Comparison of ENCODE assay signal across 1 cellular context in genomic region chr12:75635606-75636444, GRCh38.
TF ChIP-seq lines count a peak whose summit lies in the region.

No MANE protein-coding gene starts in this region.

TF ChIP-seq in HepG2, 621 proteins besides CTCF, POLR2A, EP300 and RAD21 (continued from another document and continues in another):
- TF ChIP-seq POGK (CRISPR knock-in tag; conservative IDR thresholded peaks at IDR 0.05) (no peak), RBAK (CRISPR knock-in tag; IDR thresholded peaks at IDR 0.05) (no peak), MBNL3 (CRISPR knock-in tag; conservative IDR thresholded peaks at IDR 0.05) (no peak), ARID4A (CRISPR knock-in tag; IDR thresholded peaks at IDR 0.05; ENCODE audit: borderline replicate concordance) (no peak), ZBTB46 (CRISPR knock-in tag; IDR thresholded peaks at IDR 0.05; ENCODE audit: borderline replicate concordance) (no peak), CREBL2 (CRISPR knock-in tag; IDR thresholded peaks at IDR 0.05; ENCODE audit: borderline replicate concordance) (no peak), KDM3A (CRISPR knock-in tag; IDR thresholded peaks at IDR 0.05; ENCODE audit: low read depth) (no peak; the same call in 1 of the 2 replicates), TRAFD1 (CRISPR knock-in tag; IDR thresholded peaks at IDR 0.05; ENCODE audit: borderline replicate concordance) (no peak), ZNF451 (CRISPR knock-in tag; IDR thresholded peaks at IDR 0.05) (no peak), ARID5B (CRISPR knock-in tag; IDR thresholded peaks at IDR 0.05) (peak; percentile 96), RERE (CRISPR knock-in tag; IDR thresholded peaks at IDR 0.05; ENCODE audit: low read depth) (peak; percentile 85; the same call in 1 of the 2 replicates), KLF13 (CRISPR knock-in tag; IDR thresholded peaks at IDR 0.05) (no peak), ZNF441 (CRISPR knock-in tag; IDR thresholded peaks at IDR 0.05; ENCODE audit: borderline replicate concordance) (no peak), CENPT (CRISPR knock-in tag; IDR thresholded peaks at IDR 0.05; ENCODE audit: low read depth) (no peak), SMARCC2 (IDR thresholded peaks at IDR 0.05) (0 out of 2 replicates have a peak, but pooled peaks have one; percentile 13), FOXK2 (IDR thresholded peaks at IDR 0.05) (no peak), IRF9 (CRISPR knock-in tag; IDR thresholded peaks at IDR 0.05; ENCODE audit: borderline replicate concordance) (no peak), TSC22D2 (CRISPR knock-in tag; IDR thresholded peaks at IDR 0.05; ENCODE audit: borderline replicate concordance) (no peak), PAX8 (CRISPR knock-in tag; IDR thresholded peaks at IDR 0.05; ENCODE audit: borderline replicate concordance) (no peak)
